Comparison of ENCODE assay signal across 21 cellular contexts in the genomic region with DNA sequence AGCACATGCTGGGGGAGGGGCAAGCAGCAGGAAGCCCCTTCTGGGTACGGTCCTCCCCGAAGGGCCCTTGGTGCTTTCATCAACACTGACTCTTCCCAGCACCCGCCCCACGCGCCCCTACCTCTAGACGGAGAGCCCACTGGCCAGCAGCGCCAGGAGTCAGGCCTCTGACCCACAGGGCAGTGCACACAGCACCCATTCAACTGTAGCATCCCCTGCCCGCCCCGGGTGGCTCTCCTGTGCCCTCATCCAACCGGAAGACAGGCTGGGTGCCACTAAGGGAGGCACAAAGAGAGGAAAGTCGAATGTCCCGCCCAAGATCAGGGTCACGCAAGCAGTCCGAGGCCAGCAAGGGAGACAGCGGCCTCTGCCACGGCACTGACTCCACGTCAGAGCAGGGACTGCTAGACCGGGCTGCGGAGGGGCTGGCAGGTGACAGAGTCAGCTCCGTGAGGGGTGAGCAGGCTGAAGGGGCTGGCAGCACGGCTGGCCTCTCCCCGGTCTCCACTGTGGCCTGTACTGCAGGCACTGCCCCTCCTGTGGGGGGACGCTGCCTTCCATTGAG. TPM values are rescaled to one million over a fixed set of nuclear protein-coding genes. Genes with fewer than 3 reads are reported as not detected.
DNase-seq lines count a peak whose midpoint lies in the region; ATAC-seq and TF ChIP-seq lines count a peak whose summit lies in the region.
"Had no signal": no experiment of that assay in that cellular context is flagged by ENCODE, and none has a peak within 500 bp of the region (broad histone marks: within the 10 kb centered on the region; RNA-seq: fewer than 3 reads in every experiment).

No MANE protein-coding gene starts in this region.

- POLR2A ChIA-PET in HEK293 (lab: Yijun Ruan, JAX), result interaction anchor here (1.2 kb wide), 1 partner anchor 17 kb away, joined by 4 read pairs; no protein-coding TSS in a partner anchor

- H3K36me3 ChIP-seq in BLaER1 (peaks cover 17% of the 10 kb centered on the region), HEK293 (ENCODE audit: control insufficient read depth in 2 of 2, insufficient read depth in 1 of 2, low read length in 2 of 2) (peaks cover 0 to 11% of the 10 kb centered on the region in 2 experiments; a peak in 2 of 3 replicates), endodermal cell (ENCODE audit: control insufficient read depth, insufficient read depth, low read length) (peaks cover 4% of the 10 kb centered on the region), testis (ENCODE audit: low read depth, missing control alignments) (no peaks in the 10 kb centered on the region)
- H3K36me3 ChIP-seq: SJCRH30 had no signal

- H3K9ac ChIP-seq in BLaER1 (no peak overlapping the region), endodermal cell (ENCODE audit: extremely low read depth, low read length, poor library complexity, severe bottlenecking) (no peak overlapping the region)
- H3K9ac ChIP-seq: GM23248 had no signal

- H3K4me2 ChIP-seq in BLaER1, result peak overlapping the region; percentile 14; the same call in 1 of the 2 replicates

- H3K27ac Mint-ChIP-seq in endodermal cell (no peak overlapping the region), neural crest cell (ENCODE audit: unreplicated experiment) (no peak overlapping the region)
- H3K27ac Mint-ChIP-seq: CD4-positive, CD25-positive, alpha-beta regulatory T cell had no signal

- H4K20me1 ChIP-seq in BLaER1, result no peaks in the 10 kb centered on the region

- 83 to 84% methylated on average over 9 to 23 of the region's 23 CpGs for WGBS in endodermal cell (ENCODE audit: insufficient coverage in 1 of 2, insufficient read length in 1 of 2), 2 experiments
- WGBS in testis, 2 donors, result 70 to 72% methylated on average over 16 to 23 of the region's 23 CpGs

- H3K36me3 Mint-ChIP-seq in endodermal cell (ENCODE audit: low read depth) (peaks cover 9% of the 10 kb centered on the region), neural crest cell (ENCODE audit: low read depth) (no peaks in the 10 kb centered on the region)

- intact Hi-C loops in testis (cut with DNase I; ENCODE audit: low total_unique reads), result no loop called here

- H3K27ac ChIP-seq in BLaER1, result 0 out of 2 replicates have a peak overlapping the region, but pooled peaks have one; percentile 9
- H3K27ac ChIP-seq in HEK293 (ENCODE audit: extremely low read depth, low read depth, low read length), result no peak overlapping the region
- H3K27ac ChIP-seq in endodermal cell (ENCODE audit: low read depth, low read length), result no peak overlapping the region
- no peak overlapping the region for H3K27ac ChIP-seq in testis
- H3K27ac ChIP-seq: GM23248, SJCRH30 had no signal

- H3K4me3 Mint-ChIP-seq in endodermal cell (no peak overlapping the region), neural crest cell (peak overlapping the region; percentile 41)

- no peaks in the 10 kb centered on the region for H3K9me3 ChIP-seq in BLaER1
- H3K9me3 ChIP-seq in HEK293 (ENCODE audit: control insufficient read depth, insufficient read depth, low read depth, low read length), result no peaks in the 10 kb centered on the region
- no peaks in the 10 kb centered on the region for H3K9me3 ChIP-seq in endodermal cell (ENCODE audit: control insufficient read depth, low read length)
- no peaks in the 10 kb centered on the region for H3K9me3 ChIP-seq in testis
- H3K9me3 ChIP-seq: SJCRH30 had no signal

- H3K4me1 Mint-ChIP-seq in endodermal cell (peaks cover 2% of the 10 kb centered on the region), neural crest cell (peaks cover 4% of the 10 kb centered on the region)

- H3K4me3 ChIP-seq in BLaER1 (no peak overlapping the region), HEK293 (ENCODE audit: low read depth, low read length) (no peak overlapping the region), endodermal cell (ENCODE audit: low read length) (no peak overlapping the region), testis (no peak overlapping the region)
- H3K4me3 ChIP-seq: GM12878, GM23248, SJCRH30 had no signal

- no peak for ATAC-seq in HG03135 (IDR thresholded peaks at IDR 0.05; ENCODE audit: unreplicated experiment)
- ATAC-seq: GM12878 had no signal

- H3K4me1 ChIP-seq in BLaER1 (peaks cover 22% of the 10 kb centered on the region; the same call in 1 of the 2 replicates), HEK293 (ENCODE audit: control insufficient read depth, insufficient read depth, low read length) (no peaks in the 10 kb centered on the region; the same call in 1 of the 2 replicates), endodermal cell (ENCODE audit: control insufficient read depth, insufficient read depth, low read length) (no peaks in the 10 kb centered on the region), testis (no peaks in the 10 kb centered on the region)

- DNase-seq in endodermal cell (peak; percentile 47), neural crest cell (ENCODE audit: low read depth, low spot score) (no peak), dermis blood vessel endothelial cell (no peak), testis (no peak)
- no peak for DNase-seq in stimulated activated CD4-positive, alpha-beta T cell treated with anti-CD3 and anti-CD28 coated beads, Interleukin-4, amount 100 ng/mL, for 4 hours
- DNase-seq: ACHN; CD4-positive, CD25-positive, alpha-beta regulatory T cell; GDM1; GM23248; Karpas-422; MM.1S; NCI-H1105; NCI-H1694 treated with DMSO at 0.1 percent for 48 hours; NCI-H226; NCI-H526; SJCRH30 had no signal

- CTCF ChIA-PET in HEK293 (lab: Yijun Ruan, JAX), result interaction anchor here (0.5 to 1.7 kb wide), 5 partner anchors 9 to 73 kb away, joined by 3 to 9 read pairs (median 4); no protein-coding TSS in a partner anchor

- H3K27me3 Mint-ChIP-seq in endodermal cell (ENCODE audit: insufficient read depth) (peaks cover 27% of the 10 kb centered on the region), neural crest cell (ENCODE audit: low read depth) (peaks cover 11% of the 10 kb centered on the region)
- H3K27me3 Mint-ChIP-seq: CD4-positive, CD25-positive, alpha-beta regulatory T cell had no signal

- TF ChIP-seq POLR2A in testis (IDR thresholded peaks at IDR 0.05), result no peak

- H3K27me3 ChIP-seq in BLaER1 (no peaks in the 10 kb centered on the region), endodermal cell (ENCODE audit: control insufficient read depth, insufficient read depth, low read length, poor library complexity, severe bottlenecking) (peaks cover 13% of the 10 kb centered on the region), testis (no peaks in the 10 kb centered on the region)

- no peaks in the 10 kb centered on the region for H3K9me3 Mint-ChIP-seq in endodermal cell
- H3K9me3 Mint-ChIP-seq in neural crest cell, result no peaks in the 10 kb centered on the region
- H3K9me3 Mint-ChIP-seq: CD4-positive, CD25-positive, alpha-beta regulatory T cell had no signal

- no peak for TF ChIP-seq CTCF in HEK293 (tag by site-specific recombination; IDR thresholded peaks at IDR 0.05)
- no peak for TF ChIP-seq CTCF in endodermal cell (conservative IDR thresholded peaks at IDR 0.05)
- no peak for TF ChIP-seq CTCF in neural crest cell (conservative IDR thresholded peaks at IDR 0.05)
- TF ChIP-seq CTCF in testis (IDR thresholded peaks at IDR 0.05), result no peak

TF ChIP-seq in HEK293, 187 proteins besides CTCF, POLR2A, EP300 and RAD21 (continues in another document):
- no peak for TF ChIP-seq KLF8 (tag by site-specific recombination; IDR thresholded peaks at IDR 0.05)
- 0 out of 2 replicates have a peak, but pooled peaks have one; percentile 32 for TF ChIP-seq ZIC2 (tag by site-specific recombination; IDR thresholded peaks at IDR 0.05)

RNA-seq across cellular contexts. Expression of a gene that starts 9.8 kb away (rescaled TPM):
- 10 to 100 TPM; 20.6 to 23.5 TPM for total RNA-seq in endodermal cell
- polyA plus RNA-seq in endodermal cell (2013, experiment 1 of 2), result 21.5 TPM
- 19.3 TPM for polyA plus RNA-seq in endodermal cell (2013, experiment 2 of 2)
- 29.8 and 30.5 TPM in 2 replicates for total RNA-seq in neural crest cell
- 6.6 and 8.1 TPM in 2 replicates for total RNA-seq in dermis blood vessel endothelial cell
- total RNA-seq in testis, result 10 to 100 TPM; 17.5 to 19.8 TPM
- polyA plus RNA-seq in testis (ENCODE audit: insufficient read depth, low read depth, low replicate concordance), result 35.2 TPM

RNA-seq across cellular contexts. Expression of a gene that starts 15.0 kb away (rescaled TPM):
- total RNA-seq in endodermal cell, result not detected
- not detected for polyA plus RNA-seq in endodermal cell (2013, experiment 1 of 2)
- polyA plus RNA-seq in endodermal cell (2013, experiment 2 of 2), result not detected
- not detected in 2 replicates for total RNA-seq in neural crest cell
- total RNA-seq in dermis blood vessel endothelial cell, result not detected in 2 replicates
- total RNA-seq in testis, result 1 to 10 TPM in 1 of 2 donors, under 1 TPM in 1; 0.94 to 1.6 TPM
- polyA plus RNA-seq in testis (ENCODE audit: insufficient read depth, low read depth, low replicate concordance), result 0.34 TPM
- total RNA-seq: CD4-positive, CD25-positive, alpha-beta regulatory T cell; GM12878; GM23248; OCI-LY7; SJCRH30 had no signal
- polyA plus RNA-seq: CD4-positive, CD25-positive, alpha-beta regulatory T cell; GM12878; GM23248 had no signal

RNA-seq across cellular contexts. Expression of a gene that starts 21.3 kb away (rescaled TPM):
- total RNA-seq in endodermal cell, result not detected
- polyA plus RNA-seq in endodermal cell (2013, experiment 1 of 2), result not detected
- not detected for polyA plus RNA-seq in endodermal cell (2013, experiment 2 of 2)
- total RNA-seq in neural crest cell, result not detected in 2 replicates
- total RNA-seq in dermis blood vessel endothelial cell, result not detected in 2 replicates
- total RNA-seq in testis, result 1 to 10 TPM; 7.3 to 9.8 TPM
- polyA plus RNA-seq in testis (ENCODE audit: insufficient read depth, low read depth, low replicate concordance), result 10.4 TPM
- total RNA-seq: CD4-positive, CD25-positive, alpha-beta regulatory T cell; GM12878; GM23248 had no signal
- polyA plus RNA-seq: CD4-positive, CD25-positive, alpha-beta regulatory T cell; GM23248 had no signal

RNA-seq across cellular contexts. Expression of a gene that starts 26.2 kb away (rescaled TPM):
- total RNA-seq in endodermal cell (100 to 1,000 TPM; 167 to 192 TPM), neural crest cell (128 TPM in 2 replicates), dermis blood vessel endothelial cell (107 and 149 TPM in 2 replicates), testis (100 to 1,000 TPM; 127 to 211 TPM)
- polyA plus RNA-seq in endodermal cell (2013, experiment 1 of 2), result 155 TPM
- polyA plus RNA-seq in endodermal cell (2013, experiment 2 of 2), result 150 TPM
- polyA plus RNA-seq in testis (ENCODE audit: insufficient read depth, low read depth, low replicate concordance), result 186 TPM

RNA-seq across cellular contexts. Expression of a gene that starts 31.4 kb away (rescaled TPM):
- total RNA-seq in endodermal cell (1,000 to 10,000 TPM; 3,064 to 3,492 TPM), neural crest cell (3,479 and 3,508 TPM in 2 replicates), dermis blood vessel endothelial cell (1,669 and 1,784 TPM in 2 replicates), testis (1,000 to 10,000 TPM in 1 of 2 donors, 100 to 1,000 TPM in 1; 744 to 1,779 TPM)
- polyA plus RNA-seq in endodermal cell (2013, experiment 1 of 2), result 4,092 TPM
- 3,717 TPM for polyA plus RNA-seq in endodermal cell (2013, experiment 2 of 2)
- polyA plus RNA-seq in testis (ENCODE audit: insufficient read depth, low read depth, low replicate concordance), result 1,272 TPM
